ENCODE assay signal across 19 cellular contexts in genomic region chr1:174713796-174714195, GRCh38.
"Had no signal": no experiment of that assay in that cellular context is flagged by ENCODE, and none has a peak within 500 bp of the region (broad histone marks: within the 10 kb centered on the region; RNA-seq: fewer than 3 reads in every experiment).

No MANE protein-coding gene starts in this region.

- ATAC-seq: left lung, natural killer cell, psoas muscle, WTC11 had no signal

- DNase-seq: activated gamma-delta T cell treated with Interleukin-2 at 50 U/mL for 16 hours; activated T-cell treated with anti-CD3 and anti-CD28 coated beads, Interleukin-2, amount 50 U/mL, for 1 hour; anterior cingulate cortex; effector memory CD4-positive, alpha-beta T cell; esophagus squamous epithelium; immature natural killer cell; left lung; midbrain; natural killer cell; psoas muscle; right lobe of liver; small intestine; stimulated activated CD4-positive, alpha-beta T cell treated with anti-CD3 and anti-CD28 coated beads, Interleukin-4, amount 100 ng/mL, for 1 hour; stimulated activated naive CD4-positive, alpha-beta T cell; T1000; testis; trophoblast cell; uterus had no signal
